ENCODE assay signal across 8 cellular contexts in genomic region chr16:9297437-9298113, GRCh38.
DNase-seq lines count a peak whose midpoint lies in the region; ATAC-seq and TF ChIP-seq lines count a peak whose summit lies in the region.

No MANE protein-coding gene starts in this region.

- H3K36me3 ChIP-seq in upper lobe of left lung: no peaks in the 10 kb centered on the region
- no peaks in the 10 kb centered on the region for H3K36me3 ChIP-seq in suprapubic skin

- H3K27ac ChIP-seq in right cardiac atrium (ENCODE audit: low read length) (no peak overlapping the region), upper lobe of left lung (no peak overlapping the region), suprapubic skin (no peak overlapping the region)

- H3K4me3 Mint-ChIP-seq in activated CD8-positive, alpha-beta T cell treated with anti-CD3 and anti-CD28 coated beads for 36 hours: no peak overlapping the region
- no peak overlapping the region for H3K4me3 Mint-ChIP-seq in activated CD8-positive, alpha-beta T cell treated with anti-CD3 and anti-CD28 coated beads, Interleukin-2, amount 10 ng/mL, durations not matched to agents 7 days and 5 days

- DNase-seq in activated CD8-positive, alpha-beta T cell treated with anti-CD3 and anti-CD28 coated beads for 36 hours: peak; percentile 3
- no peak for DNase-seq in activated CD8-positive, alpha-beta T cell treated with anti-CD3 and anti-CD28 coated beads, Interleukin-2, amount 10 ng/mL, durations not matched to agents 7 days and 5 days
- peak; percentile 11 for DNase-seq in RPMI8226
- peak; percentile 40 to 68 (median 48) for DNase-seq in right cardiac atrium
- peak in 1 of 2 donors; percentile 26 for DNase-seq in upper lobe of left lung
- DNase-seq in cerebellar nuclear complex (lab: John Stamatoyannopoulos, UW): no peak
- DNase-seq in suprapubic skin (ENCODE audit: low spot score in 2 of 2): no peak

- TF ChIP-seq CTCF in activated CD8-positive, alpha-beta T cell treated with anti-CD3 and anti-CD28 coated beads for 36 hours (IDR thresholded peaks at IDR 0.05): peak; percentile 61
- TF ChIP-seq CTCF in upper lobe of left lung (IDR thresholded peaks at IDR 0.05) (peak in 5 of 6 experiments; percentile 23 to 60 (median 46)), suprapubic skin (IDR thresholded peaks at IDR 0.05) (peak in 1 of 2 donors; percentile 31)

- ATAC-seq in activated CD8-positive, alpha-beta T cell treated with anti-CD3 and anti-CD28 coated beads for 36 hours: no peak
- ATAC-seq in activated CD8-positive, alpha-beta T cell treated with anti-CD3 and anti-CD28 coated beads, Interleukin-2, amount 10 ng/mL, durations not matched to agents 7 days and 5 days: no peak
- ATAC-seq in right cardiac atrium (no peak), upper lobe of left lung (ENCODE audit: low FRiP score in 2 of 2) (no peak), GM19328 (IDR thresholded peaks at IDR 0.05; ENCODE audit: unreplicated experiment) (no peak)

- no peaks in the 10 kb centered on the region for H3K9me3 Mint-ChIP-seq in activated CD8-positive, alpha-beta T cell treated with anti-CD3 and anti-CD28 coated beads for 36 hours
- no peaks in the 10 kb centered on the region for H3K9me3 Mint-ChIP-seq in activated CD8-positive, alpha-beta T cell treated with anti-CD3 and anti-CD28 coated beads, Interleukin-2, amount 10 ng/mL, durations not matched to agents 7 days and 5 days (ENCODE audit: insufficient read depth)

- H3K4me1 ChIP-seq in right cardiac atrium (ENCODE audit: control insufficient read depth, insufficient read depth, low read length) (no peaks in the 10 kb centered on the region), upper lobe of left lung (no peaks in the 10 kb centered on the region), suprapubic skin (no peaks in the 10 kb centered on the region)

- H3K9me3 ChIP-seq in right cardiac atrium (ENCODE audit: control insufficient read depth, low read length) (no peaks in the 10 kb centered on the region), upper lobe of left lung (peaks cover 0 to 2% (median 0%) of the 10 kb centered on the region in 4 donors), suprapubic skin (no peaks in the 10 kb centered on the region)

- no peak for TF ChIP-seq POLR2A in upper lobe of left lung (IDR thresholded peaks at IDR 0.05)
- TF ChIP-seq POLR2A in suprapubic skin (IDR thresholded peaks at IDR 0.05): no peak

- CTCF ChIA-PET in activated CD8-positive, alpha-beta T cell treated with anti-CD3 and anti-CD28 coated beads for 36 hours (lab: Charles Lee): interaction anchor here (1.2 kb wide), 1 partner anchor 9 kb away, joined by 5 read pairs; no protein-coding TSS in a partner anchor
- CTCF ChIA-PET in activated CD8-positive, alpha-beta T cell treated with anti-CD3 and anti-CD28 coated beads, Interleukin-2, amount 10 ng/mL, durations not matched to agents 7 days and 5 days (lab: Charles Lee): no interaction called here

- intact Hi-C loops in activated CD8-positive, alpha-beta T cell treated with anti-CD3 and anti-CD28 coated beads for 36 hours (cut with micrococcal nuclease): no loop called here
- intact Hi-C loops in right cardiac atrium (cut with DNase I): no loop called here

- H3K36me3 Mint-ChIP-seq in activated CD8-positive, alpha-beta T cell treated with anti-CD3 and anti-CD28 coated beads for 36 hours (ENCODE audit: low read depth): no peaks in the 10 kb centered on the region
- no peaks in the 10 kb centered on the region for H3K36me3 Mint-ChIP-seq in activated CD8-positive, alpha-beta T cell treated with anti-CD3 and anti-CD28 coated beads, Interleukin-2, amount 10 ng/mL, durations not matched to agents 7 days and 5 days (ENCODE audit: low read depth)

- TF ChIP-seq EP300 in upper lobe of left lung (IDR thresholded peaks at IDR 0.05): no peak
- TF ChIP-seq EP300 in suprapubic skin (IDR thresholded peaks at IDR 0.05): no peak

- no peaks in the 10 kb centered on the region for H3K4me1 Mint-ChIP-seq in activated CD8-positive, alpha-beta T cell treated with anti-CD3 and anti-CD28 coated beads for 36 hours (ENCODE audit: low read depth)
- H3K4me1 Mint-ChIP-seq in activated CD8-positive, alpha-beta T cell treated with anti-CD3 and anti-CD28 coated beads, Interleukin-2, amount 10 ng/mL, durations not matched to agents 7 days and 5 days (ENCODE audit: low read depth): no peaks in the 10 kb centered on the region

- H3K4me3 ChIP-seq in right cardiac atrium (ENCODE audit: low read length) (no peak overlapping the region), upper lobe of left lung (no peak overlapping the region), suprapubic skin (no peak overlapping the region)

- peaks cover 8% of the 10 kb centered on the region for H3K27me3 Mint-ChIP-seq in activated CD8-positive, alpha-beta T cell treated with anti-CD3 and anti-CD28 coated beads for 36 hours
- H3K27me3 Mint-ChIP-seq in activated CD8-positive, alpha-beta T cell treated with anti-CD3 and anti-CD28 coated beads, Interleukin-2, amount 10 ng/mL, durations not matched to agents 7 days and 5 days (ENCODE audit: low read depth): no peaks in the 10 kb centered on the region

- no peaks in the 10 kb centered on the region for H3K27me3 ChIP-seq in right cardiac atrium (ENCODE audit: control insufficient read depth, insufficient read depth)
- no peaks in the 10 kb centered on the region for H3K27me3 ChIP-seq in upper lobe of left lung
- no peaks in the 10 kb centered on the region for H3K27me3 ChIP-seq in suprapubic skin

- no peak overlapping the region for H3K27ac Mint-ChIP-seq in activated CD8-positive, alpha-beta T cell treated with anti-CD3 and anti-CD28 coated beads for 36 hours
- no peak overlapping the region for H3K27ac Mint-ChIP-seq in activated CD8-positive, alpha-beta T cell treated with anti-CD3 and anti-CD28 coated beads, Interleukin-2, amount 10 ng/mL, durations not matched to agents 7 days and 5 days

- 56% methylated on average over 12 of the region's 12 CpGs for WGBS in right cardiac atrium
- WGBS in upper lobe of left lung, 2 donors: 59 to 61% methylated on average over 12 of the region's 12 CpGs
- 59% methylated on average over 12 of the region's 12 CpGs for WGBS in suprapubic skin

- POLR2A ChIA-PET in activated CD8-positive, alpha-beta T cell treated with anti-CD3 and anti-CD28 coated beads for 36 hours (lab: Charles Lee): interaction anchor here (0.6 to 0.8 kb wide), 2 partner anchors 132 to 551 kb away, joined by 3 read pairs; no protein-coding TSS in a partner anchor
- POLR2A ChIA-PET in activated CD8-positive, alpha-beta T cell treated with anti-CD3 and anti-CD28 coated beads, Interleukin-2, amount 10 ng/mL, durations not matched to agents 7 days and 5 days (lab: Charles Lee): no interaction called here

Comparison
In these comparisons a context has a peak if more than half of its experiments do, and no peak if none do; other contexts are left out.
1. DNase-seq: peak in activated CD8-positive, alpha-beta T cell treated with anti-CD3 and anti-CD28 coated beads for 36 hours (single experiment), RPMI8226 (single experiment) and right cardiac atrium (3 of 3); none in activated CD8-positive, alpha-beta T cell treated with anti-CD3 and anti-CD28 coated beads, Interleukin-2, amount 10 ng/mL, durations not matched to agents 7 days and 5 days (single experiment), cerebellar nuclear complex (0 of 2) and suprapubic skin (0 of 2).